ENCODE assay signal across 9 cellular contexts in genomic region chr17:17628388-17629008, GRCh38. TPM values are rescaled to one million over a fixed set of nuclear protein-coding genes. Genes with fewer than 3 reads are reported as not detected.
DNase-seq lines count a peak whose midpoint lies in the region; ATAC-seq and TF ChIP-seq lines count a peak whose summit lies in the region.
"Had no signal": no experiment of that assay in that cellular context is flagged by ENCODE, and none has a peak within 500 bp of the region (broad histone marks: within the 10 kb centered on the region; RNA-seq: fewer than 3 reads in every experiment).

No MANE protein-coding gene starts in this region.

- CTCF ChIA-PET in activated CD8-positive, alpha-beta T cell treated with anti-CD3 and anti-CD28 coated beads, Interleukin-2, amount 10 ng/mL, durations not matched to agents 7 days and 5 days (lab: Charles Lee): interaction anchor here (1.5 to 2.1 kb wide), 2 partner anchors 14 to 131 kb away, joined by 3 to 9 read pairs; no protein-coding TSS in a partner anchor

- DNase-seq in activated gamma-delta T cell treated with Interleukin-2 at 50 U/mL for 16 hours (peak; percentile 36), activated gamma-delta T cell (lab: John Stamatoyannopoulos, UW) (no peak), lower lobe of right lung (no peak), NCI-H2171 treated with DMSO at 0.1 percent for 48 hours (lab: John Stamatoyannopoulos, UW) (no peak), middle frontal gyrus (ENCODE audit: extremely low spot score, low spot score) (no peak), dermis blood vessel endothelial cell (no peak)
- DNase-seq in activated CD8-positive, alpha-beta T cell treated with anti-CD3 and anti-CD28 coated beads, Interleukin-2, amount 10 ng/mL, durations not matched to agents 7 days and 5 days: peak; percentile 68
- DNase-seq: left lung had no signal

- no peaks in the 10 kb centered on the region for H3K9me3 Mint-ChIP-seq in activated CD8-positive, alpha-beta T cell treated with anti-CD3 and anti-CD28 coated beads, Interleukin-2, amount 10 ng/mL, durations not matched to agents 7 days and 5 days (ENCODE audit: insufficient read depth)

- peaks cover 2% of the 10 kb centered on the region for H3K36me3 Mint-ChIP-seq in activated CD8-positive, alpha-beta T cell treated with anti-CD3 and anti-CD28 coated beads, Interleukin-2, amount 10 ng/mL, durations not matched to agents 7 days and 5 days (ENCODE audit: low read depth)

- H3K4me1 Mint-ChIP-seq in activated CD8-positive, alpha-beta T cell treated with anti-CD3 and anti-CD28 coated beads, Interleukin-2, amount 10 ng/mL, durations not matched to agents 7 days and 5 days (ENCODE audit: low read depth): peaks cover 9% of the 10 kb centered on the region

- H3K4me3 Mint-ChIP-seq in activated CD8-positive, alpha-beta T cell treated with anti-CD3 and anti-CD28 coated beads, Interleukin-2, amount 10 ng/mL, durations not matched to agents 7 days and 5 days: peak overlapping the region; percentile 77

- H3K36me3 ChIP-seq in lower lobe of right lung: no peaks in the 10 kb centered on the region
- H3K36me3 ChIP-seq: left lung had no signal

- H3K4me1 ChIP-seq in lower lobe of right lung: no peaks in the 10 kb centered on the region
- H3K4me1 ChIP-seq: left lung had no signal

- no peak overlapping the region for H3K27ac ChIP-seq in lower lobe of right lung
- H3K27ac ChIP-seq: left lung had no signal

- H3K27me3 ChIP-seq in lower lobe of right lung (ENCODE audit: low read depth): no peaks in the 10 kb centered on the region
- H3K27me3 ChIP-seq: left lung had no signal

- H3K27me3 Mint-ChIP-seq in activated CD8-positive, alpha-beta T cell treated with anti-CD3 and anti-CD28 coated beads, Interleukin-2, amount 10 ng/mL, durations not matched to agents 7 days and 5 days (ENCODE audit: low read depth): no peaks in the 10 kb centered on the region

- intact Hi-C loops in lower lobe of right lung (cut with DNase I): no loop called here

- peak overlapping the region; percentile 27 for H3K4me3 ChIP-seq in lower lobe of right lung

- POLR2A ChIA-PET in activated CD8-positive, alpha-beta T cell treated with anti-CD3 and anti-CD28 coated beads, Interleukin-2, amount 10 ng/mL, durations not matched to agents 7 days and 5 days (lab: Charles Lee): no interaction called here

- no peak for TF ChIP-seq CTCF in lower lobe of right lung (IDR thresholded peaks at IDR 0.05)

- H3K27ac Mint-ChIP-seq in activated CD8-positive, alpha-beta T cell treated with anti-CD3 and anti-CD28 coated beads, Interleukin-2, amount 10 ng/mL, durations not matched to agents 7 days and 5 days: peak overlapping the region; percentile 91

- ATAC-seq in activated CD8-positive, alpha-beta T cell treated with anti-CD3 and anti-CD28 coated beads, Interleukin-2, amount 10 ng/mL, durations not matched to agents 7 days and 5 days: peak; percentile 91
- no peak for ATAC-seq in lower lobe of right lung
- no peak for ATAC-seq in HG03159 (IDR thresholded peaks at IDR 0.05; ENCODE audit: unreplicated experiment)
- ATAC-seq: left lung had no signal

- H3K9me3 ChIP-seq in lower lobe of right lung: no peaks in the 10 kb centered on the region

RNA-seq across cellular contexts. Expression of gene PEMT, which starts 37.0 kb away (rescaled TPM):
- total RNA-seq in activated CD8-positive, alpha-beta T cell treated with anti-CD3 and anti-CD28 coated beads, Interleukin-2, amount 10 ng/mL, durations not matched to agents 7 days and 5 days: 10 to 100 TPM; 14.1 to 17.2 TPM
- total RNA-seq in lower lobe of right lung: 20.1 TPM
- total RNA-seq in dermis blood vessel endothelial cell: 24.7 and 41.5 TPM in 2 replicates

RNA-seq across cellular contexts. Expression of gene RAI1, which starts 52.8 kb away (rescaled TPM):
- 10 to 100 TPM; 24.4 to 24.6 TPM for total RNA-seq in activated CD8-positive, alpha-beta T cell treated with anti-CD3 and anti-CD28 coated beads, Interleukin-2, amount 10 ng/mL, durations not matched to agents 7 days and 5 days
- total RNA-seq in lower lobe of right lung (31.1 TPM), dermis blood vessel endothelial cell (10.4 and 17.9 TPM in 2 replicates)

Comparison
In these comparisons a context has a peak if more than half of its experiments do, and no peak if none do; other contexts are left out.
1. DNase-seq: peak in activated gamma-delta T cell treated with Interleukin-2 at 50 U/mL for 16 hours (single experiment) and activated CD8-positive, alpha-beta T cell treated with anti-CD3 and anti-CD28 coated beads, Interleukin-2, amount 10 ng/mL, durations not matched to agents 7 days and 5 days (single experiment); none in activated gamma-delta T cell (single experiment), lower lobe of right lung (single experiment), NCI-H2171 treated with DMSO at 0.1 percent for 48 hours (single experiment), middle frontal gyrus (single experiment) and dermis blood vessel endothelial cell (single experiment).